In the genomic region with DNA sequence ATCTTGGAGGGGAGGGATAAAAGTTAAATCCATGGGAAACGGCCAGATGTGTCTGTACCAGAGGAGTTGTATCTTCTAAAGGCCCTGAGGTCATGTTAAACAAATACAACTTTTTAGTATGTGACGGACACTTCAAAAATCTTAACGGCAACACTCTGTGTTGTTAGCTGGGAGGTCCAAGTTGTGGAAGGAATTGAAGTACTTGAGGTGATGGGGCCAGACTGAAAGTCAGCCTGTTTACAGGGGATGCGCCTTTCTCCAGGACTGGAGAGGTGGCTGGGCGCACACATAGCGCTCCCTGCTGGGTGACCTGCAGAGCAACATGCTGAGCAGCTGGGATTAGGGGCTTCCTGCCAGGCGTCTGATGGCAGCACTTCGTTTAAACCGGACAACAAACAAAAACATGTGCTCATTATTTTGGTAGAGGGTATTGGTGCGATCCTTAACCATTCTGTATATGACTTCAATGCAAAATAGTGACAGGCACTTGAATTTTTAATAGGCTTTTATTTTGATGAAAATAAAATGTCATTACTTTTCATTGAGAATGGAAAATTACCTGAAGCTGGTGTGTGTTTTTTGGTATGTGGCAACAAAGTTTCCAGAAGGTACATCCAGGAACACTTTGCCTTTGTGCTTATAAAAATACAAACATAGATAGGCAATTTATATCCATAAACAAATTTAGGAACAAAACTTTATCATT, we compare ENCODE assay signal across 1 cellular context.
TF ChIP-seq lines count a peak whose summit lies in the region.

No MANE protein-coding gene starts in this region.

TF ChIP-seq in GM12878, 131 proteins besides CTCF, POLR2A, EP300 and RAD21 (continued from another document):
- TF ChIP-seq, protein P1, sequence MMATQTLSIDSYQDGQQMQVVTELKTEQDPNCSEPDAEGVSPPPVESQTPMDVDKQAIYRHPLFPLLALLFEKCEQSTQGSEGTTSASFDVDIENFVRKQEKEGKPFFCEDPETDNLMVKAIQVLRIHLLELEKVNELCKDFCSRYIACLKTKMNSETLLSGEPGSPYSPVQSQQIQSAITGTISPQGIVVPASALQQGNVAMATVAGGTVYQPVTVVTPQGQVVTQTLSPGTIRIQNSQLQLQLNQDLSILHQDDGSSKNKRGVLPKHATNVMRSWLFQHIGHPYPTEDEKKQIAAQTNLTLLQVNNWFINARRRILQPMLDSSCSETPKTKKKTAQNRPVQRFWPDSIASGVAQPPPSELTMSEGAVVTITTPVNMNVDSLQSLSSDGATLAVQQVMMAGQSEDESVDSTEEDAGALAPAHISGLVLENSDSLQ (IDR thresholded peaks at IDR 0.05): no peak
- TF ChIP-seq E4F1 (IDR thresholded peaks at IDR 0.05; ENCODE audit: borderline replicate concordance, partially characterized antibody) (no peak), JUND (IDR thresholded peaks at IDR 0.05; ENCODE audit: low read depth, low read length) (no peak), FOXM1 (IDR thresholded peaks at IDR 0.05; ENCODE audit: low read depth, low read length) (no peak), SMAD1 (IDR thresholded peaks at IDR 0.05; ENCODE audit: low read depth, partially characterized antibody) (no peak), TBL1XR1 (IDR thresholded peaks at IDR 0.05; ENCODE audit: low read depth, low read length) (no peak), RB1 (IDR thresholded peaks at IDR 0.05; ENCODE audit: borderline replicate concordance) (no peak), BCL11A (IDR thresholded peaks at IDR 0.05; ENCODE audit: low read depth, low read length) (no peak), BMI1 (IDR thresholded peaks at IDR 0.05; ENCODE audit: borderline replicate concordance) (no peak)
